ENCODE assay signal across 28 cellular contexts in the genomic region with DNA sequence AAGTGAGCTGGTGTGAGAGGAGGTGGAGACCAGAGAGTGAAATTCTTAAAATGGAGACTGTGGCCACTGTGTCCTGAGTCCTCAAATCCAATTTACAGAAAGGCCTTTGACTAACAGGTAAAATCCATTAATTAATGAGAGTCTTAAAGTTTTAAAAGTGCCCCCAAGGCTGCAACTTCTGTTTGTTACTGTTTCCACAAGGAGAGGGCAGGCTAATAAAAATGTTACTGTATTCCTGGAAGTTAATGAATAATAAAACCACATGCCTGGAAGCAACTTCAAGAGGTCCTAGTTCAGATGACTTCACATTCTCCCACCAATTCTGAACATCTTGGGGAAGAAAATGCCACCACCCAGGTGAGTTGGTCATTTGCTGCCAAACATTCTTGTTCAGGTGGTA. TPM values are rescaled to one million over a fixed set of nuclear protein-coding genes. Genes with fewer than 3 reads are reported as not detected.
"Had no signal": no experiment of that assay in that cellular context is flagged by ENCODE, and none has a peak within 500 bp of the region (broad histone marks: within the 10 kb centered on the region; RNA-seq: fewer than 3 reads in every experiment).

No MANE protein-coding gene starts in this region.

- H3K9me3 ChIP-seq: colonic mucosa, esophagus muscularis mucosa, gastrocnemius medialis, ovary, psoas muscle, right lobe of liver, thoracic aorta had no signal

- FAIRE-seq: bronchial epithelial cell, islet of Langerhans had no signal

- H3K4me1 ChIP-seq: colonic mucosa, gastrocnemius medialis, psoas muscle had no signal

- H3K27ac ChIP-seq: colonic mucosa, esophagus muscularis mucosa, gastrocnemius medialis, ovary, psoas muscle, right lobe of liver, skin epidermis, thoracic aorta had no signal

- DNase-seq: activated B cell treated with CpG ODN at 0.5 μM for 24 hours; activated CD4-positive, alpha-beta T cell treated with anti-CD3 and anti-CD28 coated beads for 4 hours; activated CD4-positive, alpha-beta T cell treated with anti-CD3 and anti-CD28 coated beads, Interleukin-2, amount 50 U/mL, for 48 hours; activated CD8-positive, alpha-beta memory T cell treated with anti-CD3 and anti-CD28 coated beads, Interleukin-2, amount 50 U/mL, for 48 hours; activated naive CD4-positive, alpha-beta T cell treated with Interleukin-2 at 50 U/mL for 16 hours; activated naive CD8-positive, alpha-beta T cell treated with anti-CD3 and anti-CD28 coated beads for 36 hours; activated T-cell treated with anti-CD3 and anti-CD28 coated beads, Interleukin-2, amount 50 U/mL, for 4 hours; amniotic stem cell; colonic mucosa; gastrocnemius medialis; head of caudate nucleus; naive thymus-derived CD8-positive, alpha-beta T cell; ovary; psoas muscle; right lobe of liver; stimulated activated CD4-positive, alpha-beta T cell treated with anti-CD3 and anti-CD28 coated beads, Interleukin-1b, Interleukin-23, amount 100 ng/mL, for 48 hours; T-helper 9 cell had no signal

- H3K27me3 Mint-ChIP-seq: activated naive CD8-positive, alpha-beta T cell treated with anti-CD3 and anti-CD28 coated beads for 36 hours; naive thymus-derived CD8-positive, alpha-beta T cell had no signal

- H3K4me3 ChIP-seq: colonic mucosa, esophagus muscularis mucosa, gastrocnemius medialis, ovary, psoas muscle, right lobe of liver, skin epidermis, thoracic aorta had no signal

- H3K9me3 Mint-ChIP-seq: activated B cell treated with CpG ODN at 0.5 μM for 24 hours; activated naive CD8-positive, alpha-beta T cell treated with anti-CD3 and anti-CD28 coated beads for 36 hours; activated T-cell treated with anti-CD3 and anti-CD28 coated beads, Interleukin-2, amount 50 U/mL, for 4 hours; mesothelial cell of epicardium; naive thymus-derived CD8-positive, alpha-beta T cell; type B pancreatic cell had no signal

- H3K4me3 Mint-ChIP-seq: activated B cell treated with CpG ODN at 0.5 μM for 24 hours; activated naive CD8-positive, alpha-beta T cell treated with anti-CD3 and anti-CD28 coated beads for 36 hours; activated T-cell treated with anti-CD3 and anti-CD28 coated beads, Interleukin-2, amount 50 U/mL, for 4 hours; mesothelial cell of epicardium; naive thymus-derived CD8-positive, alpha-beta T cell; type B pancreatic cell had no signal

- ATAC-seq: activated T-cell treated with anti-CD3 and anti-CD28 coated beads, Interleukin-2, amount 50 U/mL, for 4 hours; gastrocnemius medialis; left lobe of liver; naive thymus-derived CD8-positive, alpha-beta T cell; psoas muscle; right lobe of liver had no signal

- H3K36me3 ChIP-seq: colonic mucosa, esophagus muscularis mucosa, gastrocnemius medialis, ovary, right lobe of liver, thoracic aorta had no signal

- H3K27ac Mint-ChIP-seq: activated B cell treated with CpG ODN at 0.5 μM for 24 hours; activated naive CD8-positive, alpha-beta T cell treated with anti-CD3 and anti-CD28 coated beads for 36 hours; mesothelial cell of epicardium; naive thymus-derived CD8-positive, alpha-beta T cell; type B pancreatic cell had no signal

- H3K27me3 ChIP-seq: colonic mucosa, esophagus muscularis mucosa, gastrocnemius medialis, ovary, right lobe of liver had no signal

- H3K4me1 Mint-ChIP-seq: activated B cell treated with CpG ODN at 0.5 μM for 24 hours had no signal

- H3K36me3 Mint-ChIP-seq: mesothelial cell of epicardium; naive thymus-derived CD8-positive, alpha-beta T cell; type B pancreatic cell had no signal

RNA-seq across cellular contexts. Expression of gene LHX9, which starts 41.7 kb away (rescaled TPM):
- total RNA-seq: activated B cell treated with CpG ODN at 0.5 μM for 24 hours; activated CD8-positive, alpha-beta memory T cell treated with anti-CD3 and anti-CD28 coated beads for 36 hours; activated naive CD8-positive, alpha-beta T cell treated with anti-CD3 and anti-CD28 coated beads for 36 hours; activated T-cell treated with anti-CD3 and anti-CD28 coated beads, Interleukin-2, amount 50 U/mL, for 4 hours; bronchial epithelial cell; esophagus muscularis mucosa; lung microvascular endothelial cell; naive thymus-derived CD8-positive, alpha-beta T cell; T-helper 1 cell treated with Interleukin-12 subunit alpha and Interleukin-12 subunit beta and Interleukin-4 antibody, amounts not matched to agents 30 ng/mL and 1 ng/mL, for 36 hours; thoracic aorta had no signal
- polyA plus RNA-seq: naive thymus-derived CD8-positive, alpha-beta T cell had no signal

RNA-seq across cellular contexts. Expression of gene C1orf53, which starts 56.4 kb away (rescaled TPM):
- total RNA-seq: naive thymus-derived CD8-positive, alpha-beta T cell; thoracic aorta had no signal
